19 cellular contexts compared by ENCODE assay signal in the genomic region with DNA sequence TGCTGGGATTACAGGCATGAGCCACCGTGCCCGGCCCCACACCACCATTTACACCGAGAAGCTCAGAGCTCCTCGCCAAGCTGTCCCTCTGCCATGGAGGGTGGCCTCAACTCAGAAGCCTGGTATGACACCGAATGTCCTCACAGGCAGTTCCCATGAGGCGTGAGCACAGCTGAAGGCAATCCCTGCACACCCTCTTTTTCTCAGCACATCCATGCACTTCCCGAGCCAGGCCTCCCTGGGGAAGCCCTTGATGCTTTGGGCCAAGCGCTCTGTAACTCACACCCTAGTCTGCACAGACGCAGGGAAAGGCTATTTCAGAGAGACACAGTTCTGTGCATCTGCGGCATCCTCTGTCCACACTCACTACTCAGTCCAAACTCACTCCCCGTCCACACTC. TPM values are rescaled to one million over a fixed set of nuclear protein-coding genes. Genes with fewer than 3 reads are reported as not detected.
A peak's percentile ranks its signal among the peaks of the same experiment; 100 is the strongest.
DNase-seq lines count a peak whose midpoint lies in the region; ATAC-seq, FAIRE-seq and TF ChIP-seq lines count a peak whose summit lies in the region.
"Had no signal": no experiment of that assay in that cellular context is flagged by ENCODE, and none has a peak within 500 bp of the region (broad histone marks: within the 10 kb centered on the region; RNA-seq: fewer than 3 reads in every experiment).

No MANE protein-coding gene starts in this region.

- intact Hi-C loops in activated T-helper 1 cell treated with anti-CD3 and anti-CD28 coated beads, Interleukin-12 subunit alpha, Interleukin-12 subunit beta, Interleukin-2, Interleukin-4 antibody, amounts not matched to agents 30 ng/mL and 10 ng/mL and 1 ng/mL, durations not matched to agents 14 hours and 24 hours and 36 hours (cut with micrococcal nuclease) = no loop called here
- intact Hi-C loops in sciatic nerve (cut with DNase I) = no loop called here

- TF ChIP-seq CTCF in nephron progenitor cell (IDR thresholded peaks at IDR 0.05) = no peak

- peak; percentile 23 for FAIRE-seq in HTR-8/SVneo (lab: Jason Lieb, UNC)

- no peaks in the 10 kb centered on the region for H3K27me3 Mint-ChIP-seq in activated T-helper 1 cell treated with anti-CD3 and anti-CD28 coated beads, Interleukin-12 subunit alpha, Interleukin-12 subunit beta, Interleukin-2, Interleukin-4 antibody, amounts not matched to agents 30 ng/mL and 10 ng/mL and 1 ng/mL, durations not matched to agents 14 hours and 24 hours and 36 hours (ENCODE audit: insufficient read depth)
- peaks cover 12% of the 10 kb centered on the region for H3K27me3 Mint-ChIP-seq in nephron progenitor cell (ENCODE audit: low read depth, poor library complexity)
- H3K27me3 Mint-ChIP-seq: CD4-positive, CD25-positive, alpha-beta regulatory T cell had no signal

- no peak for ATAC-seq in sciatic nerve

- no peak overlapping the region for H3K4me3 Mint-ChIP-seq in activated T-helper 1 cell treated with anti-CD3 and anti-CD28 coated beads, Interleukin-12 subunit alpha, Interleukin-12 subunit beta, Interleukin-2, Interleukin-4 antibody, amounts not matched to agents 30 ng/mL and 10 ng/mL and 1 ng/mL, durations not matched to agents 14 hours and 24 hours and 36 hours
- no peak overlapping the region for H3K4me3 Mint-ChIP-seq in nephron progenitor cell
- H3K4me3 Mint-ChIP-seq: CD4-positive, CD25-positive, alpha-beta regulatory T cell; H9 had no signal

- peaks cover 16% of the 10 kb centered on the region for H3K9me3 Mint-ChIP-seq in activated T-helper 1 cell treated with anti-CD3 and anti-CD28 coated beads, Interleukin-12 subunit alpha, Interleukin-12 subunit beta, Interleukin-2, Interleukin-4 antibody, amounts not matched to agents 30 ng/mL and 10 ng/mL and 1 ng/mL, durations not matched to agents 14 hours and 24 hours and 36 hours
- peaks cover 21% of the 10 kb centered on the region for H3K9me3 Mint-ChIP-seq in nephron progenitor cell

- peak overlapping the region; percentile 37 for H3K27ac Mint-ChIP-seq in activated T-helper 1 cell treated with anti-CD3 and anti-CD28 coated beads, Interleukin-12 subunit alpha, Interleukin-12 subunit beta, Interleukin-2, Interleukin-4 antibody, amounts not matched to agents 30 ng/mL and 10 ng/mL and 1 ng/mL, durations not matched to agents 14 hours and 24 hours and 36 hours
- peak overlapping the region; percentile 39 for H3K27ac Mint-ChIP-seq in nephron progenitor cell
- H3K27ac Mint-ChIP-seq: CD4-positive, CD25-positive, alpha-beta regulatory T cell; H9 had no signal

- no peaks in the 10 kb centered on the region for H3K36me3 Mint-ChIP-seq in activated T-helper 1 cell treated with anti-CD3 and anti-CD28 coated beads, Interleukin-12 subunit alpha, Interleukin-12 subunit beta, Interleukin-2, Interleukin-4 antibody, amounts not matched to agents 30 ng/mL and 10 ng/mL and 1 ng/mL, durations not matched to agents 14 hours and 24 hours and 36 hours (ENCODE audit: low read depth)
- peaks cover 11% of the 10 kb centered on the region for H3K36me3 Mint-ChIP-seq in nephron progenitor cell (ENCODE audit: low read depth)
- H3K36me3 Mint-ChIP-seq: CD4-positive, CD25-positive, alpha-beta regulatory T cell had no signal

- no peaks in the 10 kb centered on the region for H3K4me1 Mint-ChIP-seq in activated T-helper 1 cell treated with anti-CD3 and anti-CD28 coated beads, Interleukin-12 subunit alpha, Interleukin-12 subunit beta, Interleukin-2, Interleukin-4 antibody, amounts not matched to agents 30 ng/mL and 10 ng/mL and 1 ng/mL, durations not matched to agents 14 hours and 24 hours and 36 hours (ENCODE audit: low read depth)
- H3K4me1 Mint-ChIP-seq in nephron progenitor cell = peaks cover 5% of the 10 kb centered on the region
- H3K4me1 Mint-ChIP-seq: CD4-positive, CD25-positive, alpha-beta regulatory T cell had no signal

- no peak for DNase-seq in HTR-8/SVneo (ENCODE audit: insufficient read length, low spot score)
- DNase-seq in activated T-helper 1 cell treated with anti-CD3 and anti-CD28 coated beads, Interleukin-12 subunit alpha, Interleukin-12 subunit beta, Interleukin-2, Interleukin-4 antibody, amounts not matched to agents 30 ng/mL and 10 ng/mL and 1 ng/mL, durations not matched to agents 14 hours and 24 hours and 36 hours (ENCODE audit: low spot score) = no peak
- no peak for DNase-seq in nephron progenitor cell
- peak; percentile 45 for DNase-seq in sciatic nerve (ENCODE audit: low spot score)
- no peak for DNase-seq in effector CD8-positive, alpha-beta T cell (lab: John Stamatoyannopoulos, UW)
- no peak for DNase-seq in H4 (ENCODE audit: low spot score)
- no peak for DNase-seq in activated CD4-positive, alpha-beta T cell treated with anti-CD3 and anti-CD28 coated beads, Interleukin-2, amount 50 U/mL, for 4 hours
- DNase-seq: CD4-positive, CD25-positive, alpha-beta regulatory T cell; COR-L47; DMS79; H9; KG1; NCI-H1092; NCI-H1436; NCI-H1930; NCI-H2227 treated with DMSO at 0.1 percent for 48 hours; NCI-H524; NCI-H774; NK-92 treated with Interleukin-12 subunit alpha and Interleukin-12 subunit beta, amount 100 ng/mL, for 24 hours had no signal

RNA-seq across cellular contexts. Expression of a gene that starts 18.4 kb away (rescaled TPM):
- not detected in 2 replicates for total RNA-seq in activated T-helper 1 cell treated with anti-CD3 and anti-CD28 coated beads, Interleukin-12 subunit alpha, Interleukin-12 subunit beta, Interleukin-2, Interleukin-4 antibody, amounts not matched to agents 30 ng/mL and 10 ng/mL and 1 ng/mL, durations not matched to agents 14 hours and 24 hours and 36 hours
- total RNA-seq in sciatic nerve = 104 TPM
- 0.19 and 0.21 TPM in 2 replicates for total RNA-seq in H4 (2014; rRNA removed; shearing (Covaris generic))
- total RNA-seq: CD4-positive, CD25-positive, alpha-beta regulatory T cell had no signal

Comparison
In these comparisons a context has a peak if more than half of its experiments do, and no peak if none do; other contexts are left out.
1. RNA of a gene that starts 18.4 kb away (total RNA-seq): 104 TPM in sciatic nerve (single experiment); 0.19 to 0.21 TPM in H4 and not detected in activated T-helper 1 cell treated with anti-CD3 and anti-CD28 coated beads, Interleukin-12 subunit alpha, Interleukin-12 subunit beta, Interleukin-2, Interleukin-4 antibody, amounts not matched to agents 30 ng/mL and 10 ng/mL and 1 ng/mL, durations not matched to agents 14 hours and 24 hours and 36 hours; every median in the first group is over 10 times any median in the second.